Comparison of ENCODE assay signal across 2 cellular contexts in genomic region chr4:119210760-119211159, GRCh38.
TF ChIP-seq lines count a peak whose summit lies in the region.

No MANE protein-coding gene starts in this region.

TF ChIP-seq in SK-N-SH, 30 proteins besides CTCF, POLR2A, EP300 and RAD21:
- TF ChIP-seq USF2 (IDR thresholded peaks at IDR 0.05; ENCODE audit: borderline replicate concordance, low read depth, low read length), result no peak

TF ChIP-seq in SK-N-SH treated with all-trans-retinoic acid at 6 μM for 48 hours, 23 proteins besides CTCF, POLR2A, EP300 and RAD21 (continued from another document):
- TF ChIP-seq, protein P1, sequence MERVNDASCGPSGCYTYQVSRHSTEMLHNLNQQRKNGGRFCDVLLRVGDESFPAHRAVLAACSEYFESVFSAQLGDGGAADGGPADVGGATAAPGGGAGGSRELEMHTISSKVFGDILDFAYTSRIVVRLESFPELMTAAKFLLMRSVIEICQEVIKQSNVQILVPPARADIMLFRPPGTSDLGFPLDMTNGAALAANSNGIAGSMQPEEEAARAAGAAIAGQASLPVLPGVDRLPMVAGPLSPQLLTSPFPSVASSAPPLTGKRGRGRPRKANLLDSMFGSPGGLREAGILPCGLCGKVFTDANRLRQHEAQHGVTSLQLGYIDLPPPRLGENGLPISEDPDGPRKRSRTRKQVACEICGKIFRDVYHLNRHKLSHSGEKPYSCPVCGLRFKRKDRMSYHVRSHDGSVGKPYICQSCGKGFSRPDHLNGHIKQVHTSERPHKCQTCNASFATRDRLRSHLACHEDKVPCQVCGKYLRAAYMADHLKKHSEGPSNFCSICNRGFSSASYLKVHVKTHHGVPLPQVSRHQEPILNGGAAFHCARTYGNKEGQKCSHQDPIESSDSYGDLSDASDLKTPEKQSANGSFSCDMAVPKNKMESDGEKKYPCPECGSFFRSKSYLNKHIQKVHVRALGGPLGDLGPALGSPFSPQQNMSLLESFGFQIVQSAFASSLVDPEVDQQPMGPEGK (CRISPR knock-in tag; IDR thresholded peaks at IDR 0.05; ENCODE audit: borderline replicate concordance), result no peak
- TF ChIP-seq ZC3H10 (CRISPR knock-in tag; IDR thresholded peaks at IDR 0.05), result no peak
- no peak for TF ChIP-seq ZNF70 (CRISPR knock-in tag; IDR thresholded peaks at IDR 0.05)
- no peak for TF ChIP-seq ISL1 (CRISPR knock-in tag; IDR thresholded peaks at IDR 0.05)
- TF ChIP-seq ZNF565 (CRISPR knock-in tag; conservative IDR thresholded peaks at IDR 0.05; ENCODE audit: low read depth), result no peak
- TF ChIP-seq ARNTL (CRISPR knock-in tag; IDR thresholded peaks at IDR 0.05; ENCODE audit: borderline replicate concordance, low read depth), result no peak
- TF ChIP-seq TOX (CRISPR knock-in tag; IDR thresholded peaks at IDR 0.05; ENCODE audit: borderline replicate concordance), result no peak
- TF ChIP-seq OSR1 (CRISPR knock-in tag; IDR thresholded peaks at IDR 0.05), result no peak
- TF ChIP-seq CSDC2 (CRISPR knock-in tag; IDR thresholded peaks at IDR 0.05), result no peak
- no peak for TF ChIP-seq TCF4 (CRISPR knock-in tag; IDR thresholded peaks at IDR 0.05; ENCODE audit: borderline replicate concordance)
- TF ChIP-seq RARB (CRISPR knock-in tag; IDR thresholded peaks at IDR 0.05), result no peak
- no peak for TF ChIP-seq SNAI2 (CRISPR knock-in tag; IDR thresholded peaks at IDR 0.05)
- no peak for TF ChIP-seq GLIS3 (CRISPR knock-in tag; IDR thresholded peaks at IDR 0.05)
- TF ChIP-seq, protein P2, sequence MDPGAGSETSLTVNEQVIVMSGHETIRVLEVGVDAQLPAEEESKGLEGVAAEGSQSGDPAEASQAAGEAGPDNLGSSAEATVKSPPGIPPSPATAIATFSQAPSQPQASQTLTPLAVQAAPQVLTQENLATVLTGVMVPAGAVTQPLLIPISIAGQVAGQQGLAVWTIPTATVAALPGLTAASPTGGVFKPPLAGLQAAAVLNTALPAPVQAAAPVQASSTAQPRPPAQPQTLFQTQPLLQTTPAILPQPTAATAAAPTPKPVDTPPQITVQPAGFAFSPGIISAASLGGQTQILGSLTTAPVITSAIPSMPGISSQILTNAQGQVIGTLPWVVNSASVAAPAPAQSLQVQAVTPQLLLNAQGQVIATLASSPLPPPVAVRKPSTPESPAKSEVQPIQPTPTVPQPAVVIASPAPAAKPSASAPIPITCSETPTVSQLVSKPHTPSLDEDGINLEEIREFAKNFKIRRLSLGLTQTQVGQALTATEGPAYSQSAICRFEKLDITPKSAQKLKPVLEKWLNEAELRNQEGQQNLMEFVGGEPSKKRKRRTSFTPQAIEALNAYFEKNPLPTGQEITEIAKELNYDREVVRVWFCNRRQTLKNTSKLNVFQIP (CRISPR knock-in tag; IDR thresholded peaks at IDR 0.05; ENCODE audit: borderline replicate concordance, low read depth), result no peak
